Comparison of ENCODE assay signal across 8 cellular contexts in the genomic region with DNA sequence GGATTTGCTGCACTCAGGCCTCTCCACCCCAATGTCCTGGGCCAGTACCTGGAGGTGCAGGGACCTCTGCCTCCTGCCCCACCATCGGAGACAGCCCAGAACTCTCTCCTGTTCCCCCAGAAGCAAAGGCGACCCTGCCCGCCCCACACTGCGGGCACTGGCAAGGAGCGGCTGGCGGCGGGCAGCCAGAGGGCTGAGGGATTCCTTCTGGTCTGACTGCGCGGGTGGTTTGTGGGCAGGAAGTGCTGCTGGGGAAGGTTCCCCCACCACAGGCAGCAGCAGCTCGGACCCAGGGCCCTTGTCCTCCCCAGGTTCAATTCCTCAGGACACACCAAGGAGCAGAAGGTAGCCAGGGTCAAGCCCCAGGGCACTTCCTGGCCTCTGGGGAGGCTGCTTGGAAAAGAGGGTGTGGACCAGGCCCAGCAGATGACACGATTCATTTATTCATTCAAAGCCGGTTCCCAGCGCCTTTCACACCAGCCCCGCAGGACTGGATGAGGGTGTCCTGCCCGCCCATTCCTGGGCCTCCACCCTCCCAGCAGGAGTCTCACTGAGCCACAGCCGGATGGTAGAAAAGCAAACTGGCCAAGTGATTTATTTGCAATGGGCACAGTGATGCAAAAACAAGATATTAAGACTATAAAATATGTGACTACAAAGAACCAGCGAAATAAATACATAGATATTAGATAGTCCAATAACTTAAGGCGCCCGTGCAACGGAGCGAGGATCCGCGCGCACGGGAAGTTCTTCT. TPM values are rescaled to one million over a fixed set of nuclear protein-coding genes. Genes with fewer than 3 reads are reported as not detected.
DNase-seq lines count a peak whose midpoint lies in the region; ATAC-seq and TF ChIP-seq lines count a peak whose summit lies in the region.

No MANE protein-coding gene starts in this region.

- H3K36me3 ChIP-seq in upper lobe of right lung, result no peaks in the 10 kb centered on the region

- in situ Hi-C loops in astrocyte of the spinal cord (cut with HindIII; ENCODE audit: low sequenced_read_pairs), result no loop called here

- H3K27ac ChIP-seq in HL-60 (replicated peaks) (no peak overlapping the region), upper lobe of right lung (no peak overlapping the region)

- DNase-seq in A172 (ENCODE audit: low spot score) (peak; percentile 67), HL-60 (ENCODE audit: low read depth in 1 of 2, low spot score in 1 of 2) (peak in 1 of 2 experiments; percentile 18), astrocyte of the spinal cord (ENCODE audit: low read depth, low spot score) (peak; percentile 54), iris pigment epithelial cell (ENCODE audit: low read depth) (peak; percentile 57), upper lobe of right lung (peak; percentile 63), activated gamma-delta T cell treated with Interleukin-2 at 50 U/mL for 16 hours (no peak)

- intact Hi-C loops in upper lobe of right lung (cut with DNase I), result no loop called here

- peaks cover 18% of the 10 kb centered on the region for H3K4me1 ChIP-seq in upper lobe of right lung

- no peak for TF ChIP-seq CTCF in HL-60 (IDR thresholded peaks at IDR 0.05; ENCODE audit: insufficient read depth, low read length)
- TF ChIP-seq CTCF in astrocyte of the spinal cord (IDR thresholded peaks at IDR 0.05; ENCODE audit: low read depth, low read length), result no peak
- no peak for TF ChIP-seq CTCF in upper lobe of right lung (IDR thresholded peaks at IDR 0.05)

- ATAC-seq in upper lobe of right lung (no peak), GM18520 (IDR thresholded peaks at IDR 0.05; ENCODE audit: unreplicated experiment) (no peak), HG03280 (IDR thresholded peaks at IDR 0.05; ENCODE audit: unreplicated experiment) (no peak)

- peak overlapping the region; percentile 39 for H3K4me3 ChIP-seq in HL-60 (replicated peaks; ENCODE audit: insufficient read depth, low read length)
- peak overlapping the region; percentile 82 for H3K4me3 ChIP-seq in astrocyte of the spinal cord (ENCODE audit: low read depth, low read length)
- peak overlapping the region; percentile 64 for H3K4me3 ChIP-seq in upper lobe of right lung

- H3K27me3 ChIP-seq in HL-60 (ENCODE audit: insufficient read depth, poor library complexity, severe bottlenecking) (peaks cover 31% of the 10 kb centered on the region), upper lobe of right lung (peaks cover 14% of the 10 kb centered on the region)

- no peaks in the 10 kb centered on the region for H3K9me3 ChIP-seq in upper lobe of right lung

RNA-seq across cellular contexts. Expression of gene PHLDA2, which starts 1.2 kb away (rescaled TPM):
- 30.8 and 34.4 TPM in 2 replicates for total RNA-seq in A172 (2014; rRNA removed; shearing (Covaris generic))
- 15.5 TPM for total RNA-seq in upper lobe of right lung

RNA-seq across cellular contexts. Expression of gene CDKN1C, which starts 42.5 kb away (rescaled TPM):
- 32.5 and 40.5 TPM in 2 replicates for total RNA-seq in A172 (2014; rRNA removed; shearing (Covaris generic))
- 42.1 TPM for total RNA-seq in upper lobe of right lung
